In the genomic region with DNA sequence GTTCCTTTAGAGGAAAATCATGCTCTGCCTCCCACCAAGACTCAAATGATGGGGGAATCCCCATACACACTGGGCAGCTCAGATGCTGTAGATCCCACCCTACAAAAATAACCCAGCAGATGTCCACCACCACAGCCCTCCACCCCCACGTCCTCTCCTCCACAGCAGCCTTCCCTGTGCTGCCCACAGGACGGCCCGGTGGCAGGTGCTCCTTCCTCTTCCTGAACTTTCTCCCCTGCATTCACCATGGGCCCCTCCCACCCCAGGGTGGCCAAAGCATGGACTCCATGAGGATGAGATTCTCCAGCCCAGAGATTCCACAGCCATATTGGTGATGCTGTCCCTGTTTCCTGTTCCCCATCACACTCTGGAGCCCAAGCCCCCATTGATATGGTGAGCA, we compare ENCODE assay signal across 16 cellular contexts.
"Had no signal": no experiment of that assay in that cellular context is flagged by ENCODE, and none has a peak within 500 bp of the region (broad histone marks: within the 10 kb centered on the region; RNA-seq: fewer than 3 reads in every experiment).

No MANE protein-coding gene starts in this region.

- H3K4me3 Mint-ChIP-seq: immature natural killer cell, naive B cell had no signal

- H3K36me3 Mint-ChIP-seq: immature natural killer cell, naive B cell had no signal

- H3K9me3 Mint-ChIP-seq: immature natural killer cell had no signal

- H3K4me1 Mint-ChIP-seq: immature natural killer cell, naive B cell had no signal

- H3K27ac Mint-ChIP-seq: immature natural killer cell, naive B cell had no signal

- DNase-seq: dermis blood vessel endothelial cell; dorsolateral prefrontal cortex; effector CD4-positive, alpha-beta T cell; effector memory CD4-positive, alpha-beta T cell; foreskin keratinocyte; heart left ventricle; hypothalamus; immature natural killer cell; islet precursor cell; left cardiac atrium; left lung; left ventricle myocardium superior; lower lobe of right lung; mesenchymal stem cell; midbrain; naive B cell had no signal
